Comparison of ENCODE assay signal across 8 cellular contexts in the genomic region with DNA sequence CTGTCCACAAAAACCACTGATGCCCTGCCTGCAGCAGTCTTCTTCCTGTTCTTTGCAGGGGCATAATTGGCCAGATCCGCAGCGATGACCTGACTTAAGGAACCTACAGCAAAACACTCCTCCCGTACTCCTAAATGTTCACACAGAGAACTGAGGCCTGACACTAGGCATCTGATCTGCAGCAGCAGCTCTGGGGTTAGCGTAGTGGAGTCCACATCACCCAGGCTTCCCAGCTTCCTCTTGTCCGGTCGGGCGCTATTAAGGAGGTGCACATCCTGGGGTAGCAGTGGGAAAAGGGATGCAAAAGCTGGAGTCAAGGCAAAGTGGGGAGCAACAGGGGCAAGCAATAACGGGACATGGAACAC. TPM values are rescaled to one million over a fixed set of nuclear protein-coding genes. Genes with fewer than 3 reads are reported as not detected.
DNase-seq lines count a peak whose midpoint lies in the region; ATAC-seq, FAIRE-seq and TF ChIP-seq lines count a peak whose summit lies in the region.

No MANE protein-coding gene starts in this region.

- peaks cover 6% of the 10 kb centered on the region for H3K36me3 Mint-ChIP-seq in T-helper 1 cell treated with Interleukin-12 subunit alpha and Interleukin-12 subunit beta and Interleukin-4 antibody, amounts not matched to agents 30 μg/mL and 1 μg/mL, for 36 hours (ENCODE audit: low read depth)
- no peaks in the 10 kb centered on the region for H3K36me3 Mint-ChIP-seq in neural crest cell (ENCODE audit: low read depth)

- peak overlapping the region; percentile 95 for H3K4me3 Mint-ChIP-seq in T-helper 1 cell treated with Interleukin-12 subunit alpha and Interleukin-12 subunit beta and Interleukin-4 antibody, amounts not matched to agents 30 μg/mL and 1 μg/mL, for 36 hours
- peak overlapping the region; percentile 95 for H3K4me3 Mint-ChIP-seq in neural crest cell

- H3K9me3 Mint-ChIP-seq in T-helper 1 cell treated with Interleukin-12 subunit alpha and Interleukin-12 subunit beta and Interleukin-4 antibody, amounts not matched to agents 30 μg/mL and 1 μg/mL, for 36 hours = no peaks in the 10 kb centered on the region
- H3K9me3 Mint-ChIP-seq in neural crest cell = no peaks in the 10 kb centered on the region

- no peaks in the 10 kb centered on the region for H3K9me3 ChIP-seq in esophagus muscularis mucosa

- peak overlapping the region; percentile 98 for H3K4me3 ChIP-seq in HL-60 (replicated peaks; ENCODE audit: insufficient read depth, low read length)
- peak overlapping the region; percentile 77 to 89 (median 80) for H3K4me3 ChIP-seq in esophagus muscularis mucosa

- peak overlapping the region; percentile 91 for H3K27ac Mint-ChIP-seq in T-helper 1 cell treated with Interleukin-12 subunit alpha and Interleukin-12 subunit beta and Interleukin-4 antibody, amounts not matched to agents 30 μg/mL and 1 μg/mL, for 36 hours
- H3K27ac Mint-ChIP-seq in neural crest cell (ENCODE audit: unreplicated experiment) = no peak overlapping the region

- no peaks in the 10 kb centered on the region for H3K27me3 ChIP-seq in HL-60 (ENCODE audit: insufficient read depth, poor library complexity, severe bottlenecking)
- H3K27me3 ChIP-seq in esophagus muscularis mucosa = peaks cover 0 to 17% (median 0%) of the 10 kb centered on the region in 4 donors

- peaks cover 42% of the 10 kb centered on the region for H3K4me1 Mint-ChIP-seq in T-helper 1 cell treated with Interleukin-12 subunit alpha and Interleukin-12 subunit beta and Interleukin-4 antibody, amounts not matched to agents 30 μg/mL and 1 μg/mL, for 36 hours (ENCODE audit: low read depth)
- peaks cover 45% of the 10 kb centered on the region for H3K4me1 Mint-ChIP-seq in neural crest cell

- ATAC-seq in GM18907 (IDR thresholded peaks at IDR 0.05; ENCODE audit: unreplicated experiment) = peak; percentile 21
- ATAC-seq in GM19324 (IDR thresholded peaks at IDR 0.05; ENCODE audit: low FRiP score, unreplicated experiment) = no peak

- TF ChIP-seq POLR2A in esophagus muscularis mucosa (IDR thresholded peaks at IDR 0.05; ENCODE audit: low read depth) (no peak), GM12891 (IDR thresholded peaks at IDR 0.05; ENCODE audit: low read depth, low read length) (no peak)

- peaks cover 20% of the 10 kb centered on the region for H3K27me3 Mint-ChIP-seq in T-helper 1 cell treated with Interleukin-12 subunit alpha and Interleukin-12 subunit beta and Interleukin-4 antibody, amounts not matched to agents 30 μg/mL and 1 μg/mL, for 36 hours (ENCODE audit: low read depth)
- peaks cover 34% of the 10 kb centered on the region for H3K27me3 Mint-ChIP-seq in neural crest cell (ENCODE audit: low read depth)

- peak overlapping the region; percentile 74 for H3K27ac ChIP-seq in HL-60 (replicated peaks)
- peak overlapping the region in 3 of 4 donors; percentile 54 to 76 (median 66) for H3K27ac ChIP-seq in esophagus muscularis mucosa (replicated peaks in 1 of 4)

- intact Hi-C loops in esophagus muscularis mucosa (cut with DNase I) = no loop called here

- no peaks in the 10 kb centered on the region for H3K36me3 ChIP-seq in esophagus muscularis mucosa

- TF ChIP-seq CTCF in HL-60 (IDR thresholded peaks at IDR 0.05; ENCODE audit: insufficient read depth, low read length) = no peak
- TF ChIP-seq CTCF in esophagus muscularis mucosa (IDR thresholded peaks at IDR 0.05) = no peak
- TF ChIP-seq CTCF in neural crest cell (conservative IDR thresholded peaks at IDR 0.05) = no peak

- H3K4me1 ChIP-seq in esophagus muscularis mucosa = peaks cover 18 to 53% (median 41%) of the 10 kb centered on the region in 4 donors

- WGBS in esophagus muscularis mucosa = 0% methylated on average over 8 of the region's 8 CpGs

- peak; percentile 31 for DNase-seq in AG08396 (ENCODE audit: low spot score)
- peak; percentile 41 to 71 for DNase-seq in HL-60 (ENCODE audit: low read depth in 1 of 2, low spot score in 1 of 2)
- DNase-seq in esophagus muscularis mucosa (ENCODE audit: extremely low spot score) = no peak
- no peak for DNase-seq in neural crest cell (ENCODE audit: low read depth, low spot score)
- no peak for DNase-seq in GM12891 (ENCODE audit: insufficient read length, low spot score)

- FAIRE-seq in GM12891 (lab: Jason Lieb, UNC) = no peak

- TF ChIP-seq EP300 in esophagus muscularis mucosa (IDR thresholded peaks at IDR 0.05) = no peak

TF ChIP-seq in GM12891, 5 proteins besides CTCF, POLR2A, EP300 and RAD21:
- TF ChIP-seq PAX5 (IDR thresholded peaks at IDR 0.05; ENCODE audit: insufficient read depth, low read length, severe bottlenecking) (no peak), POLR2AphosphoS5 (IDR thresholded peaks at IDR 0.05; ENCODE audit: low read depth, low read length) (no peak), POU2F2 (IDR thresholded peaks at IDR 0.05; ENCODE audit: low read depth, low read length) (no peak), TAF1 (IDR thresholded peaks at IDR 0.05; ENCODE audit: low read depth, low read length) (no peak), SPI1 (IDR thresholded peaks at IDR 0.05; ENCODE audit: low read depth, low read length) (no peak)

RNA-seq across cellular contexts. Expression of a gene that starts 0.8 kb away (rescaled TPM):
- total RNA-seq in esophagus muscularis mucosa (10 to 100 TPM; 10.0 to 15.7 (median 12.7) TPM), neural crest cell (18.6 and 19.8 TPM in 2 replicates)
- polyA plus RNA-seq in GM12891 (2012; ENCODE audit: low read depth, missing spikeins) = 11.3 TPM

RNA-seq across cellular contexts. Expression of a gene that starts 12.3 kb away (rescaled TPM):
- 10 to 100 TPM; 31.9 to 44.4 (median 39.6) TPM for total RNA-seq in esophagus muscularis mucosa
- 67.0 and 67.1 TPM in 2 replicates for total RNA-seq in neural crest cell
- 48.0 TPM for polyA plus RNA-seq in GM12891 (2012; ENCODE audit: low read depth, missing spikeins)

Comparison
In these comparisons a context has a peak if more than half of its experiments do, and no peak if none do; other contexts are left out.
1. DNase-seq: peak in AG08396 (single experiment) and HL-60 (2 of 2); none in esophagus muscularis mucosa (single experiment), neural crest cell (single experiment) and GM12891 (single experiment).